ENCODE assay signal across 20 cellular contexts in genomic region chr10:14126697-14127440, GRCh38.
DNase-seq lines count a peak whose midpoint lies in the region; ATAC-seq, FAIRE-seq and TF ChIP-seq lines count a peak whose summit lies in the region.
"Had no signal": no experiment of that assay in that cellular context is flagged by ENCODE, and none has a peak within 500 bp of the region (broad histone marks: within the 10 kb centered on the region; RNA-seq: fewer than 3 reads in every experiment).

No MANE protein-coding gene starts in this region.

- H3K9ac ChIP-seq in smooth muscle cell (ENCODE audit: low read depth) = no peak overlapping the region

- TF ChIP-seq CTCF in Panc1 (IDR thresholded peaks at IDR 0.05) = no peak
- TF ChIP-seq CTCF in progenitor cell of endocrine pancreas (IDR thresholded peaks at IDR 0.05; ENCODE audit: unreplicated experiment) = no peak
- TF ChIP-seq CTCF in D721Med (IDR thresholded peaks at IDR 0.05; ENCODE audit: insufficient read depth, missing control alignments) = no peak
- no peak for TF ChIP-seq CTCF in smooth muscle cell (IDR thresholded peaks at IDR 0.05; ENCODE audit: borderline replicate concordance, insufficient read depth, poor library complexity, severe bottlenecking)

- POLR2A ChIA-PET in Panc1 (lab: Charles Lee) = no interaction called here

- H3K27ac Mint-ChIP-seq in progenitor cell of endocrine pancreas = peak overlapping the region; percentile 54
- H3K27ac Mint-ChIP-seq: activated CD8-positive, alpha-beta memory T cell treated with anti-CD3 and anti-CD28 coated beads, Interleukin-2, amount 10 ng/mL, durations not matched to agents 7 days and 5 days; CD4-positive, CD25-positive, alpha-beta regulatory T cell; T-cell had no signal

- H4K20me1 ChIP-seq in smooth muscle cell (ENCODE audit: low read depth) = no peaks in the 10 kb centered on the region

- no peaks in the 10 kb centered on the region for H3K4me1 ChIP-seq in Panc1 (ENCODE audit: control insufficient read depth, insufficient read depth, low read length)
- no peaks in the 10 kb centered on the region for H3K4me1 ChIP-seq in smooth muscle cell (ENCODE audit: low read depth)

- H3K36me3 Mint-ChIP-seq in progenitor cell of endocrine pancreas (ENCODE audit: insufficient read depth) = no peaks in the 10 kb centered on the region
- H3K36me3 Mint-ChIP-seq: activated CD8-positive, alpha-beta memory T cell treated with anti-CD3 and anti-CD28 coated beads, Interleukin-2, amount 10 ng/mL, durations not matched to agents 7 days and 5 days; CD4-positive, CD25-positive, alpha-beta regulatory T cell; T-cell had no signal

- in situ Hi-C loops in G401 (cut with HindIII; ENCODE audit: low sequenced_read_pairs) = no loop called here
- in situ Hi-C loops in Panc1 (cut with HindIII; ENCODE audit: low pct_unique_long_range_greater_than_20kb, low sequenced_read_pairs) = no loop called here

- H3K36me3 ChIP-seq in Panc1 (ENCODE audit: control insufficient read depth, insufficient read depth, low read length) = no peaks in the 10 kb centered on the region
- H3K36me3 ChIP-seq in smooth muscle cell (ENCODE audit: low read depth) = no peaks in the 10 kb centered on the region
- H3K36me3 ChIP-seq: tibial artery had no signal

- WGBS in smooth muscle cell (ENCODE audit: low lambda C conversion rate) = 79% methylated on average over 6 of the region's 6 CpGs

- BruUV-seq in Panc1 (replicated peaks; lab: Mats Ljungman, UMichigan) = no TSS peak

- peak; percentile 69 for ATAC-seq in Panc1
- ATAC-seq in HG03442 (IDR thresholded peaks at IDR 0.05; ENCODE audit: unreplicated experiment) = no peak
- ATAC-seq: activated CD8-positive, alpha-beta memory T cell treated with anti-CD3 and anti-CD28 coated beads, Interleukin-2, amount 10 ng/mL, durations not matched to agents 7 days and 5 days; left lobe of liver; T-cell had no signal

- DNase-seq in G401 (ENCODE audit: low spot score) (peak; percentile 74), Panc1 (ENCODE audit: low read depth, low spot score) (no peak), dermis blood vessel endothelial cell (peak; percentile 5), progenitor cell of endocrine pancreas (ENCODE audit: low spot score, unreplicated experiment) (no peak), NCI-H748 treated with DMSO at 0.1 percent for 48 hours (lab: John Stamatoyannopoulos, UW) (no peak), D721Med (ENCODE audit: insufficient read length, low spot score) (no peak), smooth muscle cell (lab: John Stamatoyannopoulos, UW; ENCODE audit: unreplicated experiment) (no peak)
- DNase-seq: activated CD4-positive, CD25-positive, alpha-beta regulatory T cell; activated CD8-positive, alpha-beta memory T cell treated with anti-CD3 and anti-CD28 coated beads, Interleukin-2, amount 10 ng/mL, durations not matched to agents 7 days and 5 days; activated naive CD4-positive, alpha-beta T cell treated with anti-CD3 and anti-CD28 coated beads, Interleukin-2, amount 50 U/mL, for 16 hours; CD4-positive, CD25-positive, alpha-beta regulatory T cell; GDM1; NCI-H1092; NCI-H2227 treated with DMSO at 0.1 percent for 48 hours; T-cell; tibial artery had no signal

- H3K27ac ChIP-seq in Panc1 (ENCODE audit: low read length) (no peak overlapping the region), smooth muscle cell (ENCODE audit: low read depth) (no peak overlapping the region)
- H3K27ac ChIP-seq: epithelial cell of prostate, tibial artery had no signal

- no peak overlapping the region for H2AFZ ChIP-seq in smooth muscle cell (ENCODE audit: low read depth)

- H3K4me3 ChIP-seq in Panc1 (ENCODE audit: low read depth in 2 of 2, low read length in 2 of 2) = no peak overlapping the region
- H3K4me3 ChIP-seq in smooth muscle cell = no peak overlapping the region
- H3K4me3 ChIP-seq: tibial artery had no signal

- peaks cover 7% of the 10 kb centered on the region for H3K9me3 Mint-ChIP-seq in progenitor cell of endocrine pancreas (ENCODE audit: low read depth)
- H3K9me3 Mint-ChIP-seq: CD4-positive, CD25-positive, alpha-beta regulatory T cell; central memory CD8-positive, alpha-beta T cell; T-cell had no signal

- H3K9me3 ChIP-seq in Panc1 (ENCODE audit: control insufficient read depth, insufficient read depth, low read depth, low read length) (no peaks in the 10 kb centered on the region), smooth muscle cell (replicated peaks; ENCODE audit: low read depth) (no peaks in the 10 kb centered on the region)
- H3K9me3 ChIP-seq: tibial artery had no signal

- no peak overlapping the region for H3K4me3 Mint-ChIP-seq in progenitor cell of endocrine pancreas (ENCODE audit: low read depth)
- H3K4me3 Mint-ChIP-seq: activated CD8-positive, alpha-beta memory T cell treated with anti-CD3 and anti-CD28 coated beads, Interleukin-2, amount 10 ng/mL, durations not matched to agents 7 days and 5 days; CD4-positive, CD25-positive, alpha-beta regulatory T cell; central memory CD8-positive, alpha-beta T cell; T-cell had no signal

- H3F3A ChIP-seq in smooth muscle cell (ENCODE audit: low read depth) = no peaks in the 10 kb centered on the region

- no peaks in the 10 kb centered on the region for H3K27me3 Mint-ChIP-seq in progenitor cell of endocrine pancreas

- H3K27me3 ChIP-seq in Panc1 (ENCODE audit: control insufficient read depth, insufficient read depth, low read length) (no peaks in the 10 kb centered on the region), smooth muscle cell (ENCODE audit: low read depth) (peaks cover 24% of the 10 kb centered on the region)
- H3K27me3 ChIP-seq: tibial artery had no signal

- no peak overlapping the region for H3K4me2 ChIP-seq in smooth muscle cell

- no peak for FAIRE-seq in D721Med (lab: Jason Lieb, UNC)

- CTCF ChIA-PET in Panc1 (lab: Charles Lee) = no interaction called here

- intact Hi-C loops in Panc1 (cut with micrococcal nuclease; ENCODE audit: unreplicated experiment) = no loop called here

- peaks cover 6% of the 10 kb centered on the region for H3K4me1 Mint-ChIP-seq in progenitor cell of endocrine pancreas (ENCODE audit: low read depth)
- H3K4me1 Mint-ChIP-seq: activated CD8-positive, alpha-beta memory T cell treated with anti-CD3 and anti-CD28 coated beads, Interleukin-2, amount 10 ng/mL, durations not matched to agents 7 days and 5 days; CD4-positive, CD25-positive, alpha-beta regulatory T cell; central memory CD8-positive, alpha-beta T cell; T-cell had no signal

- no peaks in the 10 kb centered on the region for H3K79me2 ChIP-seq in smooth muscle cell (ENCODE audit: low read depth)

Comparison
In these comparisons a context has a peak if more than half of its experiments do, and no peak if none do; other contexts are left out.
1. DNase-seq: peak in G401 (single experiment) and dermis blood vessel endothelial cell (single experiment); none in Panc1 (single experiment), progenitor cell of endocrine pancreas (single experiment), NCI-H748 treated with DMSO at 0.1 percent for 48 hours (single experiment), D721Med (single experiment) and smooth muscle cell (single experiment).